Comparison of ENCODE assay signal across 31 cellular contexts in genomic region chr4:163173713-163174112, GRCh38.
"Had no signal": no experiment of that assay in that cellular context is flagged by ENCODE, and none has a peak within 500 bp of the region (broad histone marks: within the 10 kb centered on the region; RNA-seq: fewer than 3 reads in every experiment).

No MANE protein-coding gene starts in this region.

- H3K4me3 Mint-ChIP-seq: activated CD4-positive, alpha-beta memory T cell treated with anti-CD3 and anti-CD28 coated beads for 36 hours; activated CD8-positive, alpha-beta memory T cell treated with anti-CD3 and anti-CD28 coated beads, Interleukin-2, amount 10 ng/mL, durations not matched to agents 7 days and 5 days; activated CD8-positive, alpha-beta T cell treated with anti-CD3 and anti-CD28 coated beads, Interleukin-2, amount 10 ng/mL, durations not matched to agents 7 days and 5 days; activated naive CD4-positive, alpha-beta T cell treated with anti-CD3 and anti-CD28 coated beads for 36 hours; activated naive CD4-positive, alpha-beta T cell treated with anti-CD3 and anti-CD28 coated beads, Interleukin-2, amount 50 U/mL, for 24 hours; activated naive CD8-positive, alpha-beta T cell treated with anti-CD3 and anti-CD28 coated beads for 36 hours; activated naive CD8-positive, alpha-beta T cell treated with anti-CD3 and anti-CD28 coated beads, Interleukin-2, amount 50 U/mL, for 24 hours; activated T-helper 1 cell treated with anti-CD3 and anti-CD28 coated beads, Interleukin-12 subunit alpha, Interleukin-12 subunit beta, Interleukin-2, Interleukin-4 antibody, amounts not matched to agents 30 ng/mL and 10 ng/mL and 1 ng/mL, durations not matched to agents 14 hours and 24 hours and 36 hours; effector memory CD8-positive, alpha-beta T cell; WTC11 had no signal

- H3K9me3 Mint-ChIP-seq: activated CD4-positive, alpha-beta memory T cell treated with anti-CD3 and anti-CD28 coated beads for 36 hours; activated naive CD4-positive, alpha-beta T cell treated with anti-CD3 and anti-CD28 coated beads for 36 hours; activated naive CD4-positive, alpha-beta T cell treated with anti-CD3 and anti-CD28 coated beads, Interleukin-2, amount 50 U/mL, for 24 hours; activated naive CD8-positive, alpha-beta T cell treated with anti-CD3 and anti-CD28 coated beads for 36 hours; activated naive CD8-positive, alpha-beta T cell treated with anti-CD3 and anti-CD28 coated beads, Interleukin-2, amount 50 U/mL, for 24 hours; activated T-helper 1 cell treated with anti-CD3 and anti-CD28 coated beads, Interleukin-12 subunit alpha, Interleukin-12 subunit beta, Interleukin-2, Interleukin-4 antibody, amounts not matched to agents 30 ng/mL and 10 ng/mL and 1 ng/mL, durations not matched to agents 14 hours and 24 hours and 36 hours; activated T-helper 2 cell treated with anti-CD3 and anti-CD28 coated beads, Interferon-gamma antibody, Interleukin-2, Interleukin-4, amounts not matched to agents 10 μg/mL and 5 μg/mL and 100 μg/mL, durations not matched to agents 14 hours and 24 hours and 36 hours; effector memory CD8-positive, alpha-beta T cell; WTC11 had no signal

- H3K4me3 ChIP-seq: adrenal gland, body of pancreas, esophagus muscularis mucosa, gastroesophageal sphincter, heart right ventricle had no signal

- H3K36me3 ChIP-seq: adrenal gland, esophagus muscularis mucosa, gastroesophageal sphincter, heart right ventricle had no signal

- H3K4me1 ChIP-seq: adrenal gland, body of pancreas, esophagus muscularis mucosa, gastroesophageal sphincter, heart right ventricle had no signal

- H3K36me3 Mint-ChIP-seq: activated CD4-positive, alpha-beta memory T cell treated with anti-CD3 and anti-CD28 coated beads for 36 hours; activated CD8-positive, alpha-beta memory T cell treated with anti-CD3 and anti-CD28 coated beads, Interleukin-2, amount 10 ng/mL, durations not matched to agents 7 days and 5 days; activated naive CD4-positive, alpha-beta T cell treated with anti-CD3 and anti-CD28 coated beads, Interleukin-2, amount 50 U/mL, for 24 hours; activated naive CD8-positive, alpha-beta T cell treated with anti-CD3 and anti-CD28 coated beads for 36 hours; WTC11 had no signal

- H3K27ac ChIP-seq: adrenal gland, body of pancreas, esophagus muscularis mucosa, gastroesophageal sphincter, heart right ventricle, VCaP had no signal

- H3K27ac Mint-ChIP-seq: activated CD4-positive, alpha-beta memory T cell treated with anti-CD3 and anti-CD28 coated beads for 36 hours; activated CD8-positive, alpha-beta memory T cell treated with anti-CD3 and anti-CD28 coated beads, Interleukin-2, amount 10 ng/mL, durations not matched to agents 7 days and 5 days; activated CD8-positive, alpha-beta T cell treated with anti-CD3 and anti-CD28 coated beads, Interleukin-2, amount 10 ng/mL, durations not matched to agents 7 days and 5 days; activated naive CD4-positive, alpha-beta T cell treated with anti-CD3 and anti-CD28 coated beads for 36 hours; activated naive CD4-positive, alpha-beta T cell treated with anti-CD3 and anti-CD28 coated beads, Interleukin-2, amount 50 U/mL, for 24 hours; activated naive CD8-positive, alpha-beta T cell treated with anti-CD3 and anti-CD28 coated beads for 36 hours; activated naive CD8-positive, alpha-beta T cell treated with anti-CD3 and anti-CD28 coated beads, Interleukin-2, amount 50 U/mL, for 24 hours; activated T-helper 1 cell treated with anti-CD3 and anti-CD28 coated beads, Interleukin-12 subunit alpha, Interleukin-12 subunit beta, Interleukin-2, Interleukin-4 antibody, amounts not matched to agents 30 ng/mL and 10 ng/mL and 1 ng/mL, durations not matched to agents 14 hours and 24 hours and 36 hours; activated T-helper 2 cell treated with anti-CD3 and anti-CD28 coated beads, Interferon-gamma antibody, Interleukin-2, Interleukin-4, amounts not matched to agents 10 μg/mL and 5 μg/mL and 100 μg/mL, durations not matched to agents 14 hours and 24 hours and 36 hours; effector memory CD8-positive, alpha-beta T cell; WTC11 had no signal

- H3K27me3 Mint-ChIP-seq: activated naive CD8-positive, alpha-beta T cell treated with anti-CD3 and anti-CD28 coated beads, Interleukin-2, amount 50 U/mL, for 24 hours had no signal

- H3K4me1 Mint-ChIP-seq: activated CD8-positive, alpha-beta memory T cell treated with anti-CD3 and anti-CD28 coated beads, Interleukin-2, amount 10 ng/mL, durations not matched to agents 7 days and 5 days; activated naive CD8-positive, alpha-beta T cell treated with anti-CD3 and anti-CD28 coated beads, Interleukin-2, amount 50 U/mL, for 24 hours had no signal

- H3K27me3 ChIP-seq: adrenal gland, body of pancreas had no signal

- DNase-seq: activated CD4-positive, alpha-beta memory T cell treated with anti-CD3 and anti-CD28 coated beads for 36 hours; activated CD4-positive, alpha-beta T cell treated with anti-CD3 and anti-CD28 coated beads for 1 hour; activated CD4-positive, alpha-beta T cell treated with anti-CD3 and anti-CD28 coated beads for 4 hours; activated CD8-positive, alpha-beta memory T cell treated with anti-CD3 and anti-CD28 coated beads, Interleukin-2, amount 10 ng/mL, durations not matched to agents 7 days and 5 days; activated CD8-positive, alpha-beta memory T cell treated with anti-CD3 and anti-CD28 coated beads, Interleukin-2, amount 50 U/mL, for 4 hours; activated CD8-positive, alpha-beta T cell treated with anti-CD3 and anti-CD28 coated beads, Interleukin-2, amount 10 ng/mL, durations not matched to agents 7 days and 5 days; activated effector memory CD4-positive, alpha-beta T cell treated with anti-CD3 and anti-CD28 coated beads, Interleukin-2, amount 50 U/mL, for 16 hours; activated naive CD4-positive, alpha-beta T cell treated with anti-CD3 and anti-CD28 coated beads for 36 hours; activated naive CD8-positive, alpha-beta T cell treated with anti-CD3 and anti-CD28 coated beads for 36 hours; activated naive CD8-positive, alpha-beta T cell treated with anti-CD3 and anti-CD28 coated beads, Interleukin-2, amount 50 U/mL, for 24 hours; activated T-cell treated with anti-CD3 and anti-CD28 coated beads, Interleukin-2, amount 50 U/mL, for 1 hour; activated T-cell treated with anti-CD3 and anti-CD28 coated beads, Interleukin-2, amount 50 U/mL, for 48 hours; adrenal gland; amygdala; aorta; body of pancreas; caudate nucleus; cortex of kidney; dermis blood vessel endothelial cell; effector CD4-positive, alpha-beta T cell; effector memory CD8-positive, alpha-beta T cell; foreskin melanocyte; heart right ventricle; T-helper 2 cell had no signal
